In the genomic region with DNA sequence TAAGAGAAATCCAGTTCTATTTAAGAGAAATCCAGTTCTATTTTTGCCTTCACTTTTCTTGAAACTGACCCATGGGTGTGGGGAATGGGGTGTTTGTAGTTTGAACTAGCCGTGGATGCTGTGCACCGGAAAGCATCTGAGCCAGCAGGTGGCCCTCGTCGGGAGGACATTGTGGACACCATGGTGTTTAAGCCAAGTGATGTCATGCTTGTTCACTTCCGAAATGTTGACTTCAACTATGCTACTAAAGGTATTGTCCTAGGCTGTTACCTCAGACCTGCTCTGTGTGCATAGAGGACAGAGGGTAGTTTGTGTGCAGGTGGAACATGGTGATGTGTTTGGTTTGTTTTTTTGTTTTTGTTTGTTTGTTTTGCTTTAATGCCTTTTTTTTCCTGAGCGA, we compare ENCODE assay signal across 10 cellular contexts. TPM values are rescaled to one million over a fixed set of nuclear protein-coding genes. Genes with fewer than 3 reads are reported as not detected.
DNase-seq lines count a peak whose midpoint lies in the region; ATAC-seq and TF ChIP-seq lines count a peak whose summit lies in the region.
"Had no signal": no experiment of that assay in that cellular context is flagged by ENCODE, and none has a peak within 500 bp of the region (broad histone marks: within the 10 kb centered on the region; RNA-seq: fewer than 3 reads in every experiment).

No MANE protein-coding gene starts in this region.

- H3K4me3 Mint-ChIP-seq in activated naive CD4-positive, alpha-beta T cell treated with anti-CD3 and anti-CD28 coated beads, Interleukin-2, amount 50 U/mL, for 24 hours = peak overlapping the region; percentile 95
- H3K4me3 Mint-ChIP-seq in activated CD4-positive, alpha-beta memory T cell treated with anti-CD3 and anti-CD28 coated beads, Interleukin-2, amount 10 ng/mL, durations not matched to agents 7 days and 5 days = peak overlapping the region; percentile 16
- peak overlapping the region; percentile 69 for H3K4me3 Mint-ChIP-seq in type B pancreatic cell

- peak overlapping the region; percentile 79 for H3K27ac Mint-ChIP-seq in activated naive CD4-positive, alpha-beta T cell treated with anti-CD3 and anti-CD28 coated beads, Interleukin-2, amount 50 U/mL, for 24 hours
- peak overlapping the region; percentile 10 for H3K27ac Mint-ChIP-seq in activated CD4-positive, alpha-beta memory T cell treated with anti-CD3 and anti-CD28 coated beads, Interleukin-2, amount 10 ng/mL, durations not matched to agents 7 days and 5 days
- H3K27ac Mint-ChIP-seq in type B pancreatic cell = peak overlapping the region; percentile 11

- no peak for DNase-seq in activated naive CD4-positive, alpha-beta T cell treated with anti-CD3 and anti-CD28 coated beads, Interleukin-2, amount 50 U/mL, for 16 hours
- no peak for DNase-seq in activated CD4-positive, alpha-beta memory T cell treated with anti-CD3 and anti-CD28 coated beads, Interleukin-2, amount 10 ng/mL, durations not matched to agents 7 days and 5 days
- DNase-seq in fibroblast of villous mesenchyme (ENCODE audit: low read depth) (no peak), type B pancreatic cell (ENCODE audit: extremely low spot score, unreplicated experiment) (no peak), RPMI8226 (no peak)
- DNase-seq: NCI-H524 had no signal

- no peaks in the 10 kb centered on the region for H3K9me3 Mint-ChIP-seq in activated naive CD4-positive, alpha-beta T cell treated with anti-CD3 and anti-CD28 coated beads, Interleukin-2, amount 50 U/mL, for 24 hours
- no peaks in the 10 kb centered on the region for H3K9me3 Mint-ChIP-seq in activated CD4-positive, alpha-beta memory T cell treated with anti-CD3 and anti-CD28 coated beads, Interleukin-2, amount 10 ng/mL, durations not matched to agents 7 days and 5 days
- no peaks in the 10 kb centered on the region for H3K9me3 Mint-ChIP-seq in type B pancreatic cell

- CTCF ChIA-PET in activated CD4-positive, alpha-beta memory T cell treated with anti-CD3 and anti-CD28 coated beads, Interleukin-2, amount 10 ng/mL, durations not matched to agents 7 days and 5 days (lab: Charles Lee) = no interaction called here

- H3K27me3 Mint-ChIP-seq in activated naive CD4-positive, alpha-beta T cell treated with anti-CD3 and anti-CD28 coated beads, Interleukin-2, amount 50 U/mL, for 24 hours = no peaks in the 10 kb centered on the region
- H3K27me3 Mint-ChIP-seq in activated CD4-positive, alpha-beta memory T cell treated with anti-CD3 and anti-CD28 coated beads, Interleukin-2, amount 10 ng/mL, durations not matched to agents 7 days and 5 days = no peaks in the 10 kb centered on the region
- no peaks in the 10 kb centered on the region for H3K27me3 Mint-ChIP-seq in type B pancreatic cell

- ATAC-seq in GM18520 (IDR thresholded peaks at IDR 0.05; ENCODE audit: unreplicated experiment) = no peak
- no peak for ATAC-seq in HG03108 (IDR thresholded peaks at IDR 0.05; ENCODE audit: unreplicated experiment)

- H3K4me3 ChIP-seq in fibroblast of villous mesenchyme (ENCODE audit: low read depth, low read length) = no peak overlapping the region
- H3K4me3 ChIP-seq: ascending aorta had no signal

- POLR2A ChIA-PET in activated CD4-positive, alpha-beta memory T cell treated with anti-CD3 and anti-CD28 coated beads, Interleukin-2, amount 10 ng/mL, durations not matched to agents 7 days and 5 days (lab: Charles Lee) = interaction anchor here (1.1 kb wide), 1 partner anchor 36 kb away, joined by 3 read pairs; no protein-coding TSS in a partner anchor

- peak; percentile 4 for TF ChIP-seq CTCF in fibroblast of villous mesenchyme (IDR thresholded peaks at IDR 0.05; ENCODE audit: insufficient read depth, low read depth, low read length)
- TF ChIP-seq CTCF in type B pancreatic cell (conservative IDR thresholded peaks at IDR 0.05) = no peak

- H3K36me3 Mint-ChIP-seq in activated naive CD4-positive, alpha-beta T cell treated with anti-CD3 and anti-CD28 coated beads, Interleukin-2, amount 50 U/mL, for 24 hours = peaks cover 22% of the 10 kb centered on the region
- peaks cover 72% of the 10 kb centered on the region for H3K36me3 Mint-ChIP-seq in activated CD4-positive, alpha-beta memory T cell treated with anti-CD3 and anti-CD28 coated beads, Interleukin-2, amount 10 ng/mL, durations not matched to agents 7 days and 5 days (ENCODE audit: low read depth)
- H3K36me3 Mint-ChIP-seq in type B pancreatic cell = peaks cover 31% of the 10 kb centered on the region

- peaks cover 36% of the 10 kb centered on the region for H3K4me1 Mint-ChIP-seq in activated naive CD4-positive, alpha-beta T cell treated with anti-CD3 and anti-CD28 coated beads, Interleukin-2, amount 50 U/mL, for 24 hours
- peaks cover 54% of the 10 kb centered on the region for H3K4me1 Mint-ChIP-seq in activated CD4-positive, alpha-beta memory T cell treated with anti-CD3 and anti-CD28 coated beads, Interleukin-2, amount 10 ng/mL, durations not matched to agents 7 days and 5 days
- H3K4me1 Mint-ChIP-seq in type B pancreatic cell (ENCODE audit: unreplicated experiment) = peaks cover 23% of the 10 kb centered on the region

RNA-seq across cellular contexts. Expression of gene ATXN2L, which starts 3.3 kb away (rescaled TPM):
- total RNA-seq in activated CD4-positive, alpha-beta memory T cell treated with anti-CD3 and anti-CD28 coated beads, Interleukin-2, amount 10 ng/mL, durations not matched to agents 7 days and 5 days = 100 to 1,000 TPM; 255 to 267 TPM
- total RNA-seq in fibroblast of villous mesenchyme = 51.4 and 60.2 TPM in 2 replicates
- 166 and 208 TPM in 2 replicates for total RNA-seq in type B pancreatic cell (ENCODE audit: low replicate concordance)

RNA-seq across cellular contexts. Expression of gene TUFM, which starts 20.0 kb away (rescaled TPM):
- 100 to 1,000 TPM; 107 TPM for total RNA-seq in activated CD4-positive, alpha-beta memory T cell treated with anti-CD3 and anti-CD28 coated beads, Interleukin-2, amount 10 ng/mL, durations not matched to agents 7 days and 5 days
- 89.5 and 94.6 TPM in 2 replicates for total RNA-seq in fibroblast of villous mesenchyme
- 177 and 182 TPM in 2 replicates for total RNA-seq in type B pancreatic cell (ENCODE audit: low replicate concordance)

RNA-seq across cellular contexts. Expression of gene SH2B1, which starts 37.5 kb away (rescaled TPM):
- total RNA-seq in activated CD4-positive, alpha-beta memory T cell treated with anti-CD3 and anti-CD28 coated beads, Interleukin-2, amount 10 ng/mL, durations not matched to agents 7 days and 5 days = 10 to 100 TPM; 44.4 to 45.1 TPM
- total RNA-seq in fibroblast of villous mesenchyme (16.4 and 19.4 TPM in 2 replicates), type B pancreatic cell (ENCODE audit: low replicate concordance) (62.3 and 75.1 TPM in 2 replicates)

RNA-seq across cellular contexts. Expression of gene ATP2A1, which starts 52.1 kb away (rescaled TPM):
- total RNA-seq in activated CD4-positive, alpha-beta memory T cell treated with anti-CD3 and anti-CD28 coated beads, Interleukin-2, amount 10 ng/mL, durations not matched to agents 7 days and 5 days = 1 to 10 TPM; 1.6 to 2.5 TPM
- under 0.01 and 0.43 TPM in 2 replicates for total RNA-seq in fibroblast of villous mesenchyme
- total RNA-seq in type B pancreatic cell (ENCODE audit: low replicate concordance) = 1.5 and 4.4 TPM in 2 replicates
- total RNA-seq: ascending aorta had no signal

Comparison
In these comparisons a context has a peak if more than half of its experiments do, and no peak if none do; other contexts are left out.
1. H3K27ac Mint-ChIP-seq: peak in every context shown above with its lines; median percentile 79 in activated naive CD4-positive, alpha-beta T cell treated with anti-CD3 and anti-CD28 coated beads, Interleukin-2, amount 50 U/mL, for 24 hours; 11 in type B pancreatic cell; 10 in activated CD4-positive, alpha-beta memory T cell treated with anti-CD3 and anti-CD28 coated beads, Interleukin-2, amount 10 ng/mL, durations not matched to agents 7 days and 5 days.
2. H3K4me3 Mint-ChIP-seq: peak in every context shown above with its lines; median percentile 95 in activated naive CD4-positive, alpha-beta T cell treated with anti-CD3 and anti-CD28 coated beads, Interleukin-2, amount 50 U/mL, for 24 hours; 69 in type B pancreatic cell; 16 in activated CD4-positive, alpha-beta memory T cell treated with anti-CD3 and anti-CD28 coated beads, Interleukin-2, amount 10 ng/mL, durations not matched to agents 7 days and 5 days.